Comparison of ENCODE assay signal across 1 cellular context in the genomic region with DNA sequence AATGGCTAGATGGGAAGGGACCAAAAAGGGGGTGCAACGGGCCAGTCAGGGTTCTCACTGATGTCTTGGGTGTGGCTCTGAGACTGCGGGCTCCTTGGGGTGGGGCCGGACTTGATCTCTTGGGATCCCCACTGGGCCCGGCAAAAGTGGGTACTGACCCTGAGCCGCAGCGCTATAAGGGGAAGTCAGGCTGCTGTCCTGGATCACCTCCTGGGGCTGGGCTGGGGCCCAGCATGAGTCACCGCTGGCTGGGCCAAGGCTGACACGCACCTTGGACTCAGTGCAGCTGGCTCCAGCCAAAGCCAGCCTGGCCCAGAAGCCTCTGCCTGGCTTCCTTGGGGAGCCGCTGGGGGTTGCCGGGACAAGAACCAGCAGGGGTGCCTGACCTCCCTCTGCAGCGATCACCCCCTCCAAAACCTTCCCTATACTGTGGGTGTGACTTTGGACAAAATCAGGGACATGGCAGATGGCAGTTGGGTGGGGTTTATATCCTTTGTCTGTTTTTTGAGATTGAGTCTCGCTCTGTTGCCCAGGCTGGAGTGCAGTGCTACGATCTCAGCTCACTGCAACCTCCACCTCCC.
TF ChIP-seq lines count a peak whose summit lies in the region.

No MANE protein-coding gene starts in this region.

TF ChIP-seq in K562, 482 proteins besides CTCF, POLR2A, EP300 and RAD21 (continued from another document):
- TF ChIP-seq SMARCA4 (IDR thresholded peaks at IDR 0.05) = peak; percentile 82
- TF ChIP-seq SRSF3 (IDR thresholded peaks at IDR 0.05; ENCODE audit: insufficient read depth, low read length) = no peak
- no peak for TF ChIP-seq ELF2 (CRISPR knock-in tag; IDR thresholded peaks at IDR 0.05)
- TF ChIP-seq TARDBP (IDR thresholded peaks at IDR 0.05) = peak; percentile 57; the same call in 1 of the 2 replicates
- TF ChIP-seq, protein P1, sequence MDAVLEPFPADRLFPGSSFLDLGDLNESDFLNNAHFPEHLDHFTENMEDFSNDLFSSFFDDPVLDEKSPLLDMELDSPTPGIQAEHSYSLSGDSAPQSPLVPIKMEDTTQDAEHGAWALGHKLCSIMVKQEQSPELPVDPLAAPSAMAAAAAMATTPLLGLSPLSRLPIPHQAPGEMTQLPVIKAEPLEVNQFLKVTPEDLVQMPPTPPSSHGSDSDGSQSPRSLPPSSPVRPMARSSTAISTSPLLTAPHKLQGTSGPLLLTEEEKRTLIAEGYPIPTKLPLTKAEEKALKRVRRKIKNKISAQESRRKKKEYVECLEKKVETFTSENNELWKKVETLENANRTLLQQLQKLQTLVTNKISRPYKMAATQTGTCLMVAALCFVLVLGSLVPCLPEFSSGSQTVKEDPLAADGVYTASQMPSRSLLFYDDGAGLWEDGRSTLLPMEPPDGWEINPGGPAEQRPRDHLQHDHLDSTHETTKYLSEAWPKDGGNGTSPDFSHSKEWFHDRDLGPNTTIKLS (IDR thresholded peaks at IDR 0.05; ENCODE audit: borderline replicate concordance, low read depth) = peak; percentile 41; the same call in 1 of the 2 replicates
- TF ChIP-seq CC2D1A (IDR thresholded peaks at IDR 0.05) = peak; percentile 65; the same call in 1 of the 2 replicates
- peak; percentile 90; the same call in 1 of the 2 replicates for TF ChIP-seq ZNF165 (CRISPR knock-in tag; IDR thresholded peaks at IDR 0.05; ENCODE audit: borderline replicate concordance)
- TF ChIP-seq EWSR1 (IDR thresholded peaks at IDR 0.05; ENCODE audit: borderline replicate concordance, low read depth, partially characterized antibody) = no peak
- TF ChIP-seq MYC (IDR thresholded peaks at IDR 0.05; ENCODE audit: low read depth, low read length) = peak; percentile 52; the same call in 1 of the 2 replicates
- no peak for TF ChIP-seq MYC (CRISPR knock-in tag; IDR thresholded peaks at IDR 0.05; ENCODE audit: borderline replicate concordance, low read depth)
